11 cellular contexts compared by ENCODE assay signal in genomic region chr4:108483077-108483476, GRCh38.
DNase-seq lines count a peak whose midpoint lies in the region; ATAC-seq and TF ChIP-seq lines count a peak whose summit lies in the region.
"Had no signal": no experiment of that assay in that cellular context is flagged by ENCODE, and none has a peak within 500 bp of the region (broad histone marks: within the 10 kb centered on the region; RNA-seq: fewer than 3 reads in every experiment).

No MANE protein-coding gene starts in this region.

- DNase-seq in activated CD4-positive, alpha-beta T cell treated with anti-CD3 and anti-CD28 coated beads, Interleukin-2, amount 10 ng/mL, durations not matched to agents 24 days and 14 days, result peak; percentile 82
- DNase-seq in activated CD4-positive, alpha-beta T cell treated with anti-CD3 and anti-CD28 coated beads for 1 hour, result no peak
- DNase-seq in OCI-M1 (lab: John Stamatoyannopoulos, UW) (peak; percentile 73), smooth muscle cell (lab: John Stamatoyannopoulos, UW; ENCODE audit: unreplicated experiment) (no peak), T-helper 9 cell (no peak), RKO (ENCODE audit: low spot score) (no peak)
- DNase-seq in activated naive CD8-positive, alpha-beta T cell treated with anti-CD3 and anti-CD28 coated beads for 36 hours, result peak; percentile 72
- DNase-seq: left lung, NCI-H1930 had no signal

- peak overlapping the region; percentile 3 for H2AFZ ChIP-seq in smooth muscle cell (ENCODE audit: low read depth)

- no peak overlapping the region for H3K27ac ChIP-seq in smooth muscle cell (ENCODE audit: low read depth)
- H3K27ac ChIP-seq: left lung had no signal

- H3K27me3 ChIP-seq in smooth muscle cell (ENCODE audit: low read depth), result no peaks in the 10 kb centered on the region
- H3K27me3 ChIP-seq: left lung had no signal

- peak overlapping the region; percentile 85 for H3K27ac Mint-ChIP-seq in activated CD4-positive, alpha-beta T cell treated with anti-CD3 and anti-CD28 coated beads, Interleukin-2, amount 10 ng/mL, durations not matched to agents 24 days and 14 days
- peak overlapping the region; percentile 88 for H3K27ac Mint-ChIP-seq in activated naive CD8-positive, alpha-beta T cell treated with anti-CD3 and anti-CD28 coated beads for 36 hours
- H3K27ac Mint-ChIP-seq: dendritic cell treated with granulocyte-macrophage colony-stimulating factor and Interleukin-4, amounts not matched to agents 40 ng/mL and 50 ng/mL, for 4 days had no signal

- no peaks in the 10 kb centered on the region for H3F3A ChIP-seq in smooth muscle cell (ENCODE audit: low read depth)

- H3K4me1 ChIP-seq in smooth muscle cell (ENCODE audit: low read depth), result no peaks in the 10 kb centered on the region
- H3K4me1 ChIP-seq: left lung had no signal

- H3K4me2 ChIP-seq in smooth muscle cell, result peak overlapping the region; percentile 32

- H3K4me3 Mint-ChIP-seq in activated CD4-positive, alpha-beta T cell treated with anti-CD3 and anti-CD28 coated beads, Interleukin-2, amount 10 ng/mL, durations not matched to agents 24 days and 14 days, result peak overlapping the region; percentile 82
- H3K4me3 Mint-ChIP-seq in activated naive CD8-positive, alpha-beta T cell treated with anti-CD3 and anti-CD28 coated beads for 36 hours, result peak overlapping the region; percentile 67
- H3K4me3 Mint-ChIP-seq: dendritic cell treated with granulocyte-macrophage colony-stimulating factor and Interleukin-4, amounts not matched to agents 40 ng/mL and 50 ng/mL, for 4 days had no signal

- WGBS in smooth muscle cell (ENCODE audit: low lambda C conversion rate), result 16% methylated on average over 1 of the region's 1 CpG

- H3K9me3 Mint-ChIP-seq in activated CD4-positive, alpha-beta T cell treated with anti-CD3 and anti-CD28 coated beads, Interleukin-2, amount 10 ng/mL, durations not matched to agents 24 days and 14 days, result no peaks in the 10 kb centered on the region
- H3K9me3 Mint-ChIP-seq in activated naive CD8-positive, alpha-beta T cell treated with anti-CD3 and anti-CD28 coated beads for 36 hours, result no peaks in the 10 kb centered on the region
- H3K9me3 Mint-ChIP-seq: dendritic cell treated with granulocyte-macrophage colony-stimulating factor and Interleukin-4, amounts not matched to agents 40 ng/mL and 50 ng/mL, for 4 days had no signal

- H3K4me3 ChIP-seq in smooth muscle cell, result no peak overlapping the region
- H3K4me3 ChIP-seq: left lung had no signal

- intact Hi-C loops in activated CD4-positive, alpha-beta T cell treated with anti-CD3 and anti-CD28 coated beads, Interleukin-2, amount 10 ng/mL, durations not matched to agents 24 days and 14 days (cut with micrococcal nuclease), result loop anchor here (1.0 to 5.0 kb wide), 3 partner anchors 50 to 326 kb away; no protein-coding TSS in a partner anchor

- H4K20me1 ChIP-seq in smooth muscle cell (ENCODE audit: low read depth), result no peaks in the 10 kb centered on the region

- no peak for ATAC-seq in HG03025 (IDR thresholded peaks at IDR 0.05; ENCODE audit: low FRiP score, unreplicated experiment)
- ATAC-seq: left lung had no signal

- TF ChIP-seq CTCF in smooth muscle cell (IDR thresholded peaks at IDR 0.05; ENCODE audit: borderline replicate concordance, insufficient read depth, poor library complexity, severe bottlenecking), result no peak

- H3K4me1 Mint-ChIP-seq in activated CD4-positive, alpha-beta T cell treated with anti-CD3 and anti-CD28 coated beads, Interleukin-2, amount 10 ng/mL, durations not matched to agents 24 days and 14 days, result peaks cover 32% of the 10 kb centered on the region
- peaks cover 37% of the 10 kb centered on the region for H3K4me1 Mint-ChIP-seq in activated naive CD8-positive, alpha-beta T cell treated with anti-CD3 and anti-CD28 coated beads for 36 hours

- peak overlapping the region; percentile 4 for H3K9ac ChIP-seq in smooth muscle cell (ENCODE audit: low read depth)

- no peaks in the 10 kb centered on the region for H3K36me3 ChIP-seq in smooth muscle cell (ENCODE audit: low read depth)
- H3K36me3 ChIP-seq: left lung had no signal

- H3K27me3 Mint-ChIP-seq in activated CD4-positive, alpha-beta T cell treated with anti-CD3 and anti-CD28 coated beads, Interleukin-2, amount 10 ng/mL, durations not matched to agents 24 days and 14 days, result no peaks in the 10 kb centered on the region
- no peaks in the 10 kb centered on the region for H3K27me3 Mint-ChIP-seq in activated naive CD8-positive, alpha-beta T cell treated with anti-CD3 and anti-CD28 coated beads for 36 hours
- H3K27me3 Mint-ChIP-seq: dendritic cell treated with granulocyte-macrophage colony-stimulating factor and Interleukin-4, amounts not matched to agents 40 ng/mL and 50 ng/mL, for 4 days had no signal

- H3K9me3 ChIP-seq in smooth muscle cell (replicated peaks; ENCODE audit: low read depth), result no peaks in the 10 kb centered on the region
- H3K9me3 ChIP-seq: left lung had no signal

- H3K79me2 ChIP-seq in smooth muscle cell (ENCODE audit: low read depth), result no peaks in the 10 kb centered on the region

- H3K36me3 Mint-ChIP-seq in activated CD4-positive, alpha-beta T cell treated with anti-CD3 and anti-CD28 coated beads, Interleukin-2, amount 10 ng/mL, durations not matched to agents 24 days and 14 days (ENCODE audit: low read depth), result no peaks in the 10 kb centered on the region
- H3K36me3 Mint-ChIP-seq in activated naive CD8-positive, alpha-beta T cell treated with anti-CD3 and anti-CD28 coated beads for 36 hours, result no peaks in the 10 kb centered on the region

Comparison
In these comparisons a context has a peak if more than half of its experiments do, and no peak if none do; other contexts are left out.
1. DNase-seq: peak in activated CD4-positive, alpha-beta T cell treated with anti-CD3 and anti-CD28 coated beads, Interleukin-2, amount 10 ng/mL, durations not matched to agents 24 days and 14 days (single experiment), OCI-M1 (single experiment) and activated naive CD8-positive, alpha-beta T cell treated with anti-CD3 and anti-CD28 coated beads for 36 hours (single experiment); none in activated CD4-positive, alpha-beta T cell treated with anti-CD3 and anti-CD28 coated beads for 1 hour (single experiment), smooth muscle cell (single experiment), T-helper 9 cell (single experiment) and RKO (single experiment).